Comparison of ENCODE assay signal across 22 cellular contexts in the genomic region with DNA sequence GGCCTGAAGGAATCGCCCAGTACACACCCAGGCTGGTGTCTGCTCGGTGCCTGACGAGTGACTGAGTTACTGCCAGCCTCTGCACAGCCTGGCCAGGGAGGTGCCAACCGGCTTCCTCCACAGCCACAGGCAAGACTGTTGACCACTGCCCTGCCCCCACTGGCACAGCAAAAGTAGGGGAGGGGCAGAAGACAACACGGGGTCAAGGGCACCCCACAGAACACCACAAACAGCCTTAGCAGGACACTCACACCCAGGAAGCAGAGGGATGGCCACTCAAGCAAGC. TPM values are rescaled to one million over a fixed set of nuclear protein-coding genes. Genes with fewer than 3 reads are reported as not detected.
"Had no signal": no experiment of that assay in that cellular context is flagged by ENCODE, and none has a peak within 500 bp of the region (broad histone marks: within the 10 kb centered on the region; RNA-seq: fewer than 3 reads in every experiment).

No MANE protein-coding gene starts in this region.

- ATAC-seq: Panc1, PC-3, SK-N-SH treated with all-trans-retinoic acid at 6 μM for 48 hours had no signal

- H3K4me3 ChIP-seq: SJCRH30 had no signal

- H3K9me3 ChIP-seq: SJCRH30 had no signal

- H3K27me3 ChIP-seq: SJCRH30 had no signal

- DNase-seq: IMR-90, MV-4-11, NCI-H1048, NCI-H1105, NCI-H1417, NCI-H1436 treated with DMSO at 0.1 percent for 48 hours, NCI-H1694, NCI-H187 treated with DMSO at 0.1 percent for 48 hours, NCI-H2029 treated with DMSO at 0.1 percent for 48 hours, NCI-H2227 treated with DMSO at 0.1 percent for 48 hours, NCI-H524, NCI-H526 treated with DMSO at 0.1 percent for 48 hours, NCI-H748 treated with DMSO at 0.1 percent for 48 hours, PC-3, SHP77 treated with DMSO at 0.1 percent for 48 hours, SJCRH30, T-helper 1 cell had no signal

- H3K27ac ChIP-seq: RWPE1 had no signal

RNA-seq across cellular contexts. Expression of a gene that starts 0.7 kb away (rescaled TPM):
- total RNA-seq: HT-29, IMR-90, LHCN-M2, PC-3, SJCRH30 had no signal
- polyA plus RNA-seq: IMR-90 had no signal
